Comparison of ENCODE assay signal across 10 cellular contexts in genomic region chr22:37660709-37661045, GRCh38. TPM values are rescaled to one million over a fixed set of nuclear protein-coding genes. Genes with fewer than 3 reads are reported as not detected.
A peak's percentile ranks its signal among the peaks of the same experiment; 100 is the strongest.
DNase-seq lines count a peak whose midpoint lies in the region; ATAC-seq, FAIRE-seq and TF ChIP-seq lines count a peak whose summit lies in the region.
"Had no signal": no experiment of that assay in that cellular context is flagged by ENCODE, and none has a peak within 500 bp of the region (broad histone marks: within the 10 kb centered on the region; RNA-seq: fewer than 3 reads in every experiment).

No MANE protein-coding gene starts in this region.

- no peak overlapping the region for H4K8ac ChIP-seq in H1 (ENCODE audit: extremely low read depth, insufficient read depth, low read length)

- no peak overlapping the region for H3K4ac ChIP-seq in H1 (replicated peaks; ENCODE audit: insufficient read length, low read depth, low read length)

- H3K36me3 ChIP-seq in OCI-LY7 (ENCODE audit: insufficient read depth, low read length), result peaks cover 49% of the 10 kb centered on the region
- peaks cover 1 to 5% (median 2%) of the 10 kb centered on the region in 4 experiments; a peak in 4 of 8 replicates for H3K36me3 ChIP-seq in H1 (ENCODE audit: control insufficient read depth in 2 of 4, insufficient read depth in 4 of 4, low read length in 3 of 4)
- H3K36me3 ChIP-seq in rectal smooth muscle tissue (ENCODE audit: control insufficient read depth, insufficient read depth, low read length), result no peaks in the 10 kb centered on the region

- FAIRE-seq in H1 (lab: Jason Lieb, UNC), result no peak
- FAIRE-seq: pancreas had no signal

- H4K91ac ChIP-seq in H1 (replicated peaks; ENCODE audit: insufficient read length, low read length), result no peak overlapping the region

- no peak overlapping the region for H2BK5ac ChIP-seq in H1 (ENCODE audit: low read depth, low read length)

- H2BK12ac ChIP-seq in H1 (ENCODE audit: low read depth, low read length), result no peak overlapping the region

- CTCF ChIA-PET in OCI-LY7 (lab: Charles Lee; ENCODE audit: unreplicated experiment), result interaction anchor here (0.5 kb wide), 1 partner anchor 17 kb away, joined by 3 read pairs; no protein-coding TSS in a partner anchor
- CTCF ChIA-PET in H1 (lab: Charles Lee; ENCODE audit: partially characterized antibody), result interaction anchor here (0.7 to 12.1 kb wide), 16 partner anchors 11 to 157 kb away, joined by 3 to 165 read pairs (median 4); partner anchors contain the start of genes NOL12 and SH3BP1

- H2BK15ac ChIP-seq in H1 (ENCODE audit: low read length), result no peak overlapping the region

- H3K27me3 ChIP-seq in H1 (replicated peaks in 1 of 4; ENCODE audit: control insufficient read depth in 3 of 4, extremely low read depth in 1 of 4, insufficient read depth in 3 of 4, low read length in 3 of 4) (no peaks in the 10 kb centered on the region), rectal smooth muscle tissue (ENCODE audit: control insufficient read depth, insufficient read depth, low read length) (no peaks in the 10 kb centered on the region)
- H3K27me3 ChIP-seq: pancreas had no signal

- TF ChIP-seq RAD21 in H1 (IDR thresholded peaks at IDR 0.05 in 1 of 2, conservative IDR thresholded peaks at IDR 0.05 in 1 of 2; ENCODE audit: low read depth in 2 of 2, low read length in 2 of 2), result no peak

- no peak for TF ChIP-seq POLR2A in H1 (IDR thresholded peaks at IDR 0.05; ENCODE audit: control extremely low read depth in 1 of 2, low read depth in 2 of 2, low read length in 2 of 2)

- no peak overlapping the region for H4K5ac ChIP-seq in H1 (ENCODE audit: insufficient read length, low read depth, low read length)

- H3K14ac ChIP-seq in H1 (ENCODE audit: insufficient read length), result no peak overlapping the region

- H3K9me3 ChIP-seq in OCI-LY7 (ENCODE audit: low read length), result no peaks in the 10 kb centered on the region
- H3K9me3 ChIP-seq in H1 (ENCODE audit: insufficient read depth in 2 of 2, low read depth in 1 of 2, low read length in 1 of 2), result no peaks in the 10 kb centered on the region
- H3K9me3 ChIP-seq: pancreas had no signal

- H2AK5ac ChIP-seq in H1 (ENCODE audit: low read depth, low read length), result no peak overlapping the region

- 93% methylated on average over 2 of the region's 2 CpGs; no CpG with 5 or more reads in 1 of the 2 experiments for whole genome bisulfite sequencing in H1 (ENCODE audit: extremely low coverage in 1 of 2, insufficient coverage in 1 of 2, insufficient read length in 1 of 2, insufficient replicate concordance in 2 of 2, low coverage in 1 of 2, low lambda C conversion rate in 2 of 2, missing lambda C conversion rate in 1 of 2), 2 experiments

- peak overlapping the region; percentile 97 for H3K4me3 ChIP-seq in GM12864 (ENCODE audit: low read depth, low read length)
- H3K4me3 ChIP-seq in OCI-LY7 (ENCODE audit: low read depth, low read length, poor library complexity, severe bottlenecking), result peak overlapping the region; percentile 90
- no peak overlapping the region for H3K4me3 ChIP-seq in H1 (ENCODE audit: extremely low read depth in 1 of 4, insufficient read depth in 2 of 4, low read depth in 3 of 4, low read length in 4 of 4)
- H3K4me3 ChIP-seq in rectal smooth muscle tissue (ENCODE audit: low read length), result peak overlapping the region; percentile 30

- no peaks in the 10 kb centered on the region for H3K9me2 ChIP-seq in OCI-LY7 (ENCODE audit: insufficient read depth, low read length)

- H3K18ac ChIP-seq in H1 (ENCODE audit: extremely low read depth, low read length), result no peak overlapping the region

- H2BK120ac ChIP-seq in H1 (replicated peaks; ENCODE audit: low read depth, low read length), result no peak overlapping the region

- H3K79me1 ChIP-seq in H1 (ENCODE audit: low read depth, low read length), result peaks cover 28% of the 10 kb centered on the region

- H3K23me2 ChIP-seq in H1 (ENCODE audit: low read depth, low read length), result peaks cover 11% of the 10 kb centered on the region

- no peak overlapping the region for H3K9ac ChIP-seq in H1 (replicated peaks in 1 of 4; ENCODE audit: extremely low read depth in 1 of 4, low read depth in 3 of 4, low read length in 3 of 4)
- no peak overlapping the region for H3K9ac ChIP-seq in rectal smooth muscle tissue (ENCODE audit: low read length)

- peaks cover 32% of the 10 kb centered on the region for H3K4me1 ChIP-seq in OCI-LY7 (ENCODE audit: insufficient read depth, low read length, poor library complexity, severe bottlenecking)
- peaks cover 0 to 21% (median 6%) of the 10 kb centered on the region in 4 experiments; a peak in 5 of 7 replicates for H3K4me1 ChIP-seq in H1 (replicated peaks in 1 of 4; ENCODE audit: control insufficient read depth in 3 of 4, insufficient read depth in 4 of 4, low read length in 3 of 4)
- peaks cover 32% of the 10 kb centered on the region for H3K4me1 ChIP-seq in rectal smooth muscle tissue (ENCODE audit: control insufficient read depth, insufficient read depth, low read length)

- peak overlapping the region; percentile 95 for H3K4me2 ChIP-seq in OCI-LY7 (ENCODE audit: low read length)
- H3K4me2 ChIP-seq in H1 (ENCODE audit: insufficient read depth in 1 of 2, low read depth in 2 of 2, low read length in 2 of 2), result peak overlapping the region; percentile 34 to 95; a peak in 2 of 4 replicates

- no peak for TF ChIP-seq EP300 in H1 (IDR thresholded peaks at IDR 0.05; ENCODE audit: borderline replicate concordance in 1 of 2, low read depth in 2 of 2, low read length in 2 of 2)

- POLR2A ChIA-PET in OCI-LY7 (lab: Charles Lee) (interaction anchor here (0.7 to 1.1 kb wide), 2 partner anchors 11 to 27 kb away, joined by 3 read pairs; no protein-coding TSS in a partner anchor), H1 (lab: Charles Lee; ENCODE audit: partially characterized antibody) (interaction anchor here (0.8 to 5.1 kb wide), 8 partner anchors 11 to 119 kb away, joined by 3 to 37 read pairs (median 8); partner anchors contain the start of genes LGALS1 and SH3BP1)

- H2AFZ ChIP-seq in OCI-LY7 (ENCODE audit: low read length), result no peak overlapping the region
- no peak overlapping the region for H2AFZ ChIP-seq in H1 (ENCODE audit: low read length)

- peaks cover 20% of the 10 kb centered on the region for H4K20me1 ChIP-seq in OCI-LY7 (ENCODE audit: insufficient read depth, low read length)
- peaks cover 23 to 43% of the 10 kb centered on the region in 2 experiments for H4K20me1 ChIP-seq in H1 (replicated peaks in 1 of 2; ENCODE audit: control insufficient read depth in 1 of 2, insufficient read depth in 2 of 2, low read length in 2 of 2)

- intact Hi-C loops in OCI-LY7 (cut with micrococcal nuclease; ENCODE audit: unreplicated experiment), result loop anchor here (1.0 kb wide), 2 partner anchors 17 to 21 kb away; no protein-coding TSS in a partner anchor

- no peak for TF ChIP-seq CTCF in GM12864 (IDR thresholded peaks at IDR 0.05; ENCODE audit: low read depth, low read length, missing control alignments)
- no peak for TF ChIP-seq CTCF in OCI-LY7 (conservative IDR thresholded peaks at IDR 0.05; ENCODE audit: low read length)
- no peak for TF ChIP-seq CTCF in H1 (IDR thresholded peaks at IDR 0.05; ENCODE audit: control extremely low read depth in 1 of 3, insufficient read depth in 1 of 3, low read depth in 1 of 3, low read length in 3 of 3)

- DNase-seq in GM12864 (ENCODE audit: low read depth) (no peak), OCI-LY7 (ENCODE audit: low spot score) (no peak), H1 (ENCODE audit: low read depth in 1 of 2, low spot score in 2 of 2) (no peak), NCI-H446 treated with DMSO at 0.1 percent for 48 hours (lab: John Stamatoyannopoulos, UW) (no peak), HPDE6-E6E7 (ENCODE audit: extremely low spot score) (no peak)
- DNase-seq: NCI-H1105 had no signal

- BruUV-seq in OCI-LY7 (replicated peaks; lab: Mats Ljungman, UMichigan), result no TSS peak

- no peak overlapping the region for H2BK20ac ChIP-seq in H1 (ENCODE audit: low read length)

- H3K27ac ChIP-seq in OCI-LY7 (ENCODE audit: low read depth, low read length, poor library complexity, severe bottlenecking), result peak overlapping the region; percentile 49
- no peak overlapping the region for H3K27ac ChIP-seq in H1 (ENCODE audit: low read depth, low read length)
- peak overlapping the region; percentile 88 for H3K27ac ChIP-seq in rectal smooth muscle tissue (ENCODE audit: low read depth, low read length)
- H3K27ac ChIP-seq: pancreas had no signal

- H3K56ac ChIP-seq in H1 (replicated peaks; ENCODE audit: insufficient read length, low read depth, low read length), result no peak overlapping the region

- H3K79me2 ChIP-seq in OCI-LY7 (ENCODE audit: insufficient read depth, low read depth, low read length) (peaks cover 61% of the 10 kb centered on the region), H1 (ENCODE audit: control insufficient read depth in 1 of 2, insufficient read depth in 2 of 2, low read length in 2 of 2) (peaks cover 25 to 56% of the 10 kb centered on the region in 2 experiments; a peak in 3 of 4 replicates)

- no peak overlapping the region for H3K23ac ChIP-seq in H1 (ENCODE audit: insufficient read length)

- ATAC-seq in GM18861 (IDR thresholded peaks at IDR 0.05; ENCODE audit: unreplicated experiment) (no peak), HG03108 (IDR thresholded peaks at IDR 0.05; ENCODE audit: unreplicated experiment) (no peak)

RNA-seq across cellular contexts. Expression of gene PDXP, which starts 2.2 kb away (rescaled TPM):
- total RNA-seq in OCI-LY7 (2014; rRNA removed; shearing (Covaris generic)), result 50.0 and 61.2 TPM in 2 replicates
- 54.0 and 55.8 TPM in 2 replicates for total RNA-seq in OCI-LY7 (2022)
- total RNA-seq in H1 (2021; fragmentation: NEBNext Ultra II Directional; extraction: Animal tissue kit (Norgen Biotek cat#: 25700)), result 35.7 and 36.6 TPM in 2 replicates
- 67.7 and 74.8 TPM in 2 replicates for polyA plus RNA-seq in H1 (2011; rRNA removed)
- polyA plus RNA-seq in H1 (2011; cell fraction: cytosol; rRNA removed), result 47.4 TPM
- polyA plus RNA-seq in H1 (2011; cell fraction: nucleus; rRNA removed), result 60.6 TPM
- 33.3 to 46.0 TPM (median 43.7 TPM) in 4 replicates for polyA plus RNA-seq in H1 (2012, experiment 1 of 2)
- polyA plus RNA-seq in H1 (2012, experiment 2 of 2), result 66.6 TPM
- polyA plus RNA-seq in H1 (2013, experiment 1 of 2), result 33.9 TPM
- 31.0 TPM for polyA plus RNA-seq in H1 (2013, experiment 2 of 2)
- polyA minus RNA-seq in H1 (2011; rRNA and poly(A)+ RNA removed), result 31.8 and 36.4 TPM in 2 replicates
- 30.2 TPM for polyA minus RNA-seq in H1 (2011; cell fraction: cytosol; rRNA and poly(A)+ RNA removed)
- 13.4 TPM for polyA minus RNA-seq in H1 (2011; cell fraction: nucleus; rRNA and poly(A)+ RNA removed)

RNA-seq across cellular contexts. Expression of gene LGALS1, which starts 14.8 kb away (rescaled TPM):
- 85.8 and 93.1 TPM in 2 replicates for total RNA-seq in OCI-LY7 (2014; rRNA removed; shearing (Covaris generic))
- total RNA-seq in OCI-LY7 (2022), result 57.2 and 57.3 TPM in 2 replicates
- 12.0 and 14.9 TPM in 2 replicates for total RNA-seq in H1 (2021; fragmentation: NEBNext Ultra II Directional; extraction: Animal tissue kit (Norgen Biotek cat#: 25700))
- polyA plus RNA-seq in H1 (2011; rRNA removed), result 92.4 and 101 TPM in 2 replicates
- polyA plus RNA-seq in H1 (2011; cell fraction: cytosol; rRNA removed), result 77.6 TPM
- 64.0 TPM for polyA plus RNA-seq in H1 (2011; cell fraction: nucleus; rRNA removed)
- polyA plus RNA-seq in H1 (2012, experiment 1 of 2), result 11.2 to 50.4 TPM (median 33.3 TPM) in 4 replicates
- polyA plus RNA-seq in H1 (2012, experiment 2 of 2), result 38.4 TPM
- polyA plus RNA-seq in H1 (2013, experiment 1 of 2), result 39.2 TPM
- 36.3 TPM for polyA plus RNA-seq in H1 (2013, experiment 2 of 2)
- 15.3 and 15.5 TPM in 2 replicates for polyA minus RNA-seq in H1 (2011; rRNA and poly(A)+ RNA removed)
- 13.3 TPM for polyA minus RNA-seq in H1 (2011; cell fraction: cytosol; rRNA and poly(A)+ RNA removed)
- polyA minus RNA-seq in H1 (2011; cell fraction: nucleus; rRNA and poly(A)+ RNA removed), result 14.5 TPM

RNA-seq across cellular contexts. Expression of gene SH3BP1, which starts 21.2 kb away (rescaled TPM):
- 15.3 and 18.3 TPM in 2 replicates for total RNA-seq in OCI-LY7 (2014; rRNA removed; shearing (Covaris generic))
- total RNA-seq in OCI-LY7 (2022), result 44.4 and 48.4 TPM in 2 replicates
- 32.4 and 40.3 TPM in 2 replicates for total RNA-seq in H1 (2021; fragmentation: NEBNext Ultra II Directional; extraction: Animal tissue kit (Norgen Biotek cat#: 25700))
- 23.9 and 34.8 TPM in 2 replicates for polyA plus RNA-seq in H1 (2011; rRNA removed)
- 22.8 TPM for polyA plus RNA-seq in H1 (2011; cell fraction: cytosol; rRNA removed)
- polyA plus RNA-seq in H1 (2011; cell fraction: nucleus; rRNA removed), result 50.1 TPM
- 57.5 to 65.6 TPM (median 60.4 TPM) in 4 replicates for polyA plus RNA-seq in H1 (2012, experiment 1 of 2)
- polyA plus RNA-seq in H1 (2012, experiment 2 of 2), result 35.9 TPM
- 21.9 TPM for polyA plus RNA-seq in H1 (2013, experiment 1 of 2)
- polyA plus RNA-seq in H1 (2013, experiment 2 of 2), result 22.1 TPM
- polyA minus RNA-seq in H1 (2011; rRNA and poly(A)+ RNA removed), result 20.1 and 23.7 TPM in 2 replicates
- polyA minus RNA-seq in H1 (2011; cell fraction: cytosol; rRNA and poly(A)+ RNA removed), result 17.0 TPM
- 19.7 TPM for polyA minus RNA-seq in H1 (2011; cell fraction: nucleus; rRNA and poly(A)+ RNA removed)

RNA-seq across cellular contexts. Expression of gene NOL12, which starts 25.5 kb away (rescaled TPM):
- 64.6 and 79.0 TPM in 2 replicates for total RNA-seq in OCI-LY7 (2014; rRNA removed; shearing (Covaris generic))
- 58.6 and 62.3 TPM in 2 replicates for total RNA-seq in OCI-LY7 (2022)
- 26.7 and 28.3 TPM in 2 replicates for total RNA-seq in H1 (2021; fragmentation: NEBNext Ultra II Directional; extraction: Animal tissue kit (Norgen Biotek cat#: 25700))
- 25.3 TPM in 2 replicates for polyA plus RNA-seq in H1 (2011; rRNA removed)
- polyA plus RNA-seq in H1 (2011; cell fraction: cytosol; rRNA removed), result 40.9 TPM
- 43.6 TPM for polyA plus RNA-seq in H1 (2011; cell fraction: nucleus; rRNA removed)
- polyA plus RNA-seq in H1 (2012, experiment 1 of 2), result 19.3 to 37.0 TPM (median 34.3 TPM) in 4 replicates
- polyA plus RNA-seq in H1 (2012, experiment 2 of 2), result 27.9 TPM
- 27.9 TPM for polyA plus RNA-seq in H1 (2013, experiment 1 of 2)
- polyA plus RNA-seq in H1 (2013, experiment 2 of 2), result 24.0 TPM
- 8.3 and 9.6 TPM in 2 replicates for polyA minus RNA-seq in H1 (2011; rRNA and poly(A)+ RNA removed)
- polyA minus RNA-seq in H1 (2011; cell fraction: cytosol; rRNA and poly(A)+ RNA removed), result 8.8 TPM
- polyA minus RNA-seq in H1 (2011; cell fraction: nucleus; rRNA and poly(A)+ RNA removed), result 16.7 TPM

RNA-seq across cellular contexts. Expression of gene TRIOBP, which starts 36.2 kb away (rescaled TPM):
- total RNA-seq in OCI-LY7 (2014; rRNA removed; shearing (Covaris generic)), result 24.4 and 31.6 TPM in 2 replicates
- 30.6 and 31.1 TPM in 2 replicates for total RNA-seq in OCI-LY7 (2022)
- total RNA-seq in H1 (2021; fragmentation: NEBNext Ultra II Directional; extraction: Animal tissue kit (Norgen Biotek cat#: 25700)), result 27.3 and 29.1 TPM in 2 replicates
- 18.2 and 36.0 TPM in 2 replicates for polyA plus RNA-seq in H1 (2011; rRNA removed)
- 27.6 TPM for polyA plus RNA-seq in H1 (2011; cell fraction: cytosol; rRNA removed)
- polyA plus RNA-seq in H1 (2011; cell fraction: nucleus; rRNA removed), result 40.4 TPM
- 23.3 to 41.8 TPM (median 38.0 TPM) in 4 replicates for polyA plus RNA-seq in H1 (2012, experiment 1 of 2)
- 19.8 TPM for polyA plus RNA-seq in H1 (2012, experiment 2 of 2)
- 27.4 TPM for polyA plus RNA-seq in H1 (2013, experiment 1 of 2)
- polyA plus RNA-seq in H1 (2013, experiment 2 of 2), result 25.9 TPM
- polyA minus RNA-seq in H1 (2011; rRNA and poly(A)+ RNA removed), result 43.1 and 47.6 TPM in 2 replicates
- 28.8 TPM for polyA minus RNA-seq in H1 (2011; cell fraction: cytosol; rRNA and poly(A)+ RNA removed)
- polyA minus RNA-seq in H1 (2011; cell fraction: nucleus; rRNA and poly(A)+ RNA removed), result 20.8 TPM

Comparison
In these comparisons a context has a peak if more than half of its experiments do, and no peak if none do; other contexts are left out.
1. H3K4me3 ChIP-seq: peak in GM12864 (single experiment), OCI-LY7 (single experiment) and rectal smooth muscle tissue (single experiment); none in H1 (0 of 4).